14 cellular contexts compared by ENCODE assay signal in the genomic region with DNA sequence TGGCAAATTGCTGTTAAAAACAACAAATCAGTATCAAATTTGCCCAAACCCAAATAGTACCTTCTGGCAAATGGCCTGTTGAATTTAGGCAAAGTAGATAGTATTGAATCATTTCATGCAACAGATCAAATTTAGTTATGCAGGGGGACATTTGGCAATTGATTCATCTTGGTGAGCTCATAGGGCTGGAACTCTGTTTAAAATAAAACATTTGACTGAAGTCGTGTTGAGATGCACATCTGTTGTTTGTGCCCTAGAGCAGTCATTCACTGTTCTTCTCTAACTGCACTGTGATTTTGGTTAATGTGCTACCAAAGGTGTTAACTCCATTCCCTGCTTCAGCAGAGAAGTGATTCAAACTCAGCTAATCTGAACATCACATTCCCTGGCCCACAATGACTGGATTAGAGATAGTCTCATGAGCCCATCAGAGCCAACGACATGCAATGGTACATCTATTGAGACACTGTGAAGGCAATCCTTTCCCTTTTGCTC.
"Had no signal": no experiment of that assay in that cellular context is flagged by ENCODE, and none has a peak within 500 bp of the region (broad histone marks: within the 10 kb centered on the region; RNA-seq: fewer than 3 reads in every experiment).

No MANE protein-coding gene starts in this region.

- H3K4me1 ChIP-seq: breast epithelium, heart left ventricle, left lung, pancreas had no signal

- H3K36me3 ChIP-seq: breast epithelium, heart left ventricle, left lung, pancreas had no signal

- ATAC-seq: activated CD8-positive, alpha-beta memory T cell treated with anti-CD3 and anti-CD28 coated beads, Interleukin-2, amount 10 ng/mL, durations not matched to agents 7 days and 5 days; activated T-cell treated with anti-CD3 and anti-CD28 coated beads, Interleukin-2, amount 50 U/mL, for 4 hours; left lung; stimulated activated naive CD8-positive, alpha-beta T cell treated with anti-CD3 and anti-CD28 coated beads, Interleukin-15, amount 100 ng/mL, for 72 hours had no signal

- H3K27ac ChIP-seq: left lung, pancreas had no signal

- H3K4me3 ChIP-seq: breast epithelium, dorsolateral prefrontal cortex, heart left ventricle, left lung, pancreas had no signal

- H3K9me3 ChIP-seq: breast epithelium, heart left ventricle, left lung had no signal

- H3K27me3 ChIP-seq: breast epithelium, dorsolateral prefrontal cortex, heart left ventricle, left lung, pancreas had no signal

- DNase-seq: activated CD4-positive, alpha-beta T cell treated with anti-CD3 and anti-CD28 coated beads, Interleukin-2, amount 50 U/mL, for 4 hours; activated CD8-positive, alpha-beta memory T cell treated with anti-CD3 and anti-CD28 coated beads, Interleukin-2, amount 10 ng/mL, durations not matched to agents 7 days and 5 days; activated gamma-delta T cell; activated T-cell treated with anti-CD3 and anti-CD28 coated beads, Interleukin-2, amount 50 U/mL, for 4 hours; dorsolateral prefrontal cortex; foreskin melanocyte; heart left ventricle; islet precursor cell; left lung; pancreas; stimulated activated CD4-positive, alpha-beta T cell treated with anti-CD3 and anti-CD28 coated beads, Interleukin-4, amount 100 ng/mL, for 4 hours; stimulated activated naive CD8-positive, alpha-beta T cell treated with anti-CD3 and anti-CD28 coated beads, Interleukin-15, amount 100 ng/mL, for 72 hours; T-helper 2 cell had no signal
